Comparison of ENCODE assay signal across 19 cellular contexts in the genomic region with DNA sequence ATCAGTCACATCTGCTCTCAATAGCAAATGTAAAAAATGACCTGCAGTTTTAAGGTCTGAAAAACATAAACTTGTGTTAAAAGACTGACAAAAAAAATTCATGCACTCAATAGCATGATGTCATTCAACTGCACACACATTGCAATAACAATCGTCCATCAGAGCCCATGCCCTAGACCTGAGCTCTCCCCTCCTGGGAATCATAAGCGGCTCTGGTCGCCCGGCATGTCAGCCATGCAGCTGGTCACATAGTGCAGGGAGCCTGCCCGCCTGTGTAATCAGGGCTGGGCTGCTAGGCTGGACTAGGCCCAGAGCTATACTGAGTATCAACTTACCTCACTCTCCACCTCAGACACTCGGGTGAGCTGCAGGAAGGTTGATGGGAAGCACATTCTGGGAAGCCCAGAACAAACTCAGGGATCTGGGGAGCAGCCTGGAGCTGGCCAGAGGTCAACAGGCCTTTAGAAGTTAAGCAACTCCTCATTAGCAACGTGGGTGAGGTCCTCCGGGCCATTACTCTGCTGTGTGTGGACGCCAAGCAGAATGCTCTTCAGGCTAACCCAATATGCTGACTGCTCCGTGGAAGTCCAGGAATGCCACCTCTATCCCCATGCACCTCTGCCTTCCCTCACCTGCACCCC.
"Had no signal": no experiment of that assay in that cellular context is flagged by ENCODE, and none has a peak within 500 bp of the region (broad histone marks: within the 10 kb centered on the region; RNA-seq: fewer than 3 reads in every experiment).

No MANE protein-coding gene starts in this region.

- H3K4me3 ChIP-seq: adrenal gland, cardiac muscle cell, colonic mucosa, neural progenitor cell, ovary, SK-N-MC, suprapubic skin had no signal

- H3K9me3 Mint-ChIP-seq: activated naive CD4-positive, alpha-beta T cell treated with anti-CD3 and anti-CD28 coated beads, Interleukin-2, amount 50 U/mL, for 72 hours; neural progenitor cell had no signal

- H3K36me3 Mint-ChIP-seq: activated naive CD4-positive, alpha-beta T cell treated with anti-CD3 and anti-CD28 coated beads, Interleukin-2, amount 50 U/mL, for 72 hours; neural progenitor cell; WTC11 had no signal

- H3K4me3 Mint-ChIP-seq: activated CD4-positive, alpha-beta T cell treated with anti-CD3 and anti-CD28 coated beads for 36 hours; neural progenitor cell; WTC11 had no signal

- H3K4me1 Mint-ChIP-seq: activated CD4-positive, alpha-beta T cell treated with anti-CD3 and anti-CD28 coated beads for 36 hours had no signal

- H3K36me3 ChIP-seq: adrenal gland, cardiac muscle cell, colonic mucosa, neural progenitor cell, ovary, suprapubic skin had no signal

- FAIRE-seq: keratinocyte had no signal

- H3K9ac ChIP-seq: neural progenitor cell had no signal

- H3K27me3 ChIP-seq: cardiac muscle cell, colonic mucosa, neural progenitor cell, ovary, suprapubic skin had no signal

- H3K9me3 ChIP-seq: adrenal gland, colonic mucosa, ovary, suprapubic skin had no signal

- H3K4me1 ChIP-seq: colonic mucosa had no signal

- H3K4me2 ChIP-seq: neural progenitor cell had no signal

- ATAC-seq: activated CD4-positive, alpha-beta T cell treated with anti-CD3 and anti-CD28 coated beads for 36 hours; activated naive CD4-positive, alpha-beta T cell treated with anti-CD3 and anti-CD28 coated beads, Interleukin-2, amount 50 U/mL, for 72 hours; left lobe of liver; stimulated activated naive CD8-positive, alpha-beta T cell treated with anti-CD3 and anti-CD28 coated beads, Interleukin-15, Interleukin-2, amounts not matched to agents 100 U/mL and 50 U/mL, for 24 hours; WTC11 had no signal

- H2AFZ ChIP-seq: neural progenitor cell had no signal

- H3K27ac Mint-ChIP-seq: activated CD4-positive, alpha-beta T cell treated with anti-CD3 and anti-CD28 coated beads for 36 hours; activated naive CD4-positive, alpha-beta T cell treated with anti-CD3 and anti-CD28 coated beads, Interleukin-2, amount 50 U/mL, for 72 hours; neural progenitor cell; WTC11 had no signal

- H3K27ac ChIP-seq: adrenal gland, cardiac muscle cell, colonic mucosa, neural progenitor cell, ovary, SK-N-MC, suprapubic skin had no signal

- DNase-seq: activated CD4-positive, alpha-beta T cell treated with anti-CD3 and anti-CD28 coated beads for 36 hours; activated CD4-positive, alpha-beta T cell treated with anti-CD3 and anti-CD28 coated beads, Interleukin-2, amount 50 U/mL, for 48 hours; activated gamma-delta T cell; adrenal gland; colonic mucosa; erythroblast; midbrain; ovary; stimulated activated CD4-positive, alpha-beta T cell treated with anti-CD3 and anti-CD28 coated beads, Interleukin-2, amount 100 ng/mL, for 24 hours; stimulated activated naive CD8-positive, alpha-beta T cell treated with anti-CD3 and anti-CD28 coated beads, Interleukin-15, Interleukin-2, amounts not matched to agents 100 U/mL and 50 U/mL, for 24 hours; trophoblast cell had no signal
